11 cellular contexts compared by ENCODE assay signal in genomic region chr6:73073238-73073637, GRCh38.
"Had no signal": no experiment of that assay in that cellular context is flagged by ENCODE, and none has a peak within 500 bp of the region (broad histone marks: within the 10 kb centered on the region; RNA-seq: fewer than 3 reads in every experiment).

No MANE protein-coding gene starts in this region.

- H3K27ac ChIP-seq: colonic mucosa, gastrocnemius medialis, left ventricle myocardium inferior, upper lobe of right lung had no signal

- H3K9me3 Mint-ChIP-seq: activated CD4-positive, alpha-beta memory T cell treated with anti-CD3 and anti-CD28 coated beads for 36 hours had no signal

- H3K36me3 ChIP-seq: colonic mucosa, gastrocnemius medialis, left ventricle myocardium inferior, upper lobe of right lung had no signal

- H3K27me3 ChIP-seq: colonic mucosa, gastrocnemius medialis, upper lobe of right lung had no signal

- H3K4me3 ChIP-seq: colonic mucosa, gastrocnemius medialis, left ventricle myocardium inferior, upper lobe of right lung had no signal

- H3K4me1 ChIP-seq: colonic mucosa, gastrocnemius medialis, left ventricle myocardium inferior, upper lobe of right lung had no signal

- H3K36me3 Mint-ChIP-seq: activated CD4-positive, alpha-beta memory T cell treated with anti-CD3 and anti-CD28 coated beads for 36 hours had no signal

- H3K27ac Mint-ChIP-seq: activated CD4-positive, alpha-beta memory T cell treated with anti-CD3 and anti-CD28 coated beads for 36 hours had no signal

- DNase-seq: activated CD4-positive, alpha-beta memory T cell treated with anti-CD3 and anti-CD28 coated beads for 36 hours; activated CD4-positive, alpha-beta T cell treated with anti-CD3 and anti-CD28 coated beads for 1 hour; activated T-cell treated with anti-CD3 and anti-CD28 coated beads, Interleukin-2, amount 50 U/mL, for 48 hours; caudate nucleus; colonic mucosa; gastrocnemius medialis; left ventricle myocardium inferior; mesenchymal stem cell; stimulated activated CD4-positive, alpha-beta T cell treated with anti-CD3 and anti-CD28 coated beads, Interleukin-12 subunit alpha, Interleukin-12 subunit beta, amount 100 ng/mL, for 4 hours; stimulated activated naive CD4-positive, alpha-beta T cell; upper lobe of right lung had no signal

- H3K9me3 ChIP-seq: colonic mucosa, gastrocnemius medialis, left ventricle myocardium inferior, upper lobe of right lung had no signal

- H3K4me3 Mint-ChIP-seq: activated CD4-positive, alpha-beta memory T cell treated with anti-CD3 and anti-CD28 coated beads for 36 hours had no signal

- H3K27me3 Mint-ChIP-seq: activated CD4-positive, alpha-beta memory T cell treated with anti-CD3 and anti-CD28 coated beads for 36 hours had no signal
